25 cellular contexts compared by ENCODE assay signal in genomic region chr4:158571736-158572135, GRCh38. TPM values are rescaled to one million over a fixed set of nuclear protein-coding genes. Genes with fewer than 3 reads are reported as not detected.
"Had no signal": no experiment of that assay in that cellular context is flagged by ENCODE, and none has a peak within 500 bp of the region (broad histone marks: within the 10 kb centered on the region; RNA-seq: fewer than 3 reads in every experiment).

No MANE protein-coding gene starts in this region.

- H3K9me3 ChIP-seq: body of pancreas, heart right ventricle, neutrophil, ovary, prostate gland, thoracic aorta, vagina had no signal

- ATAC-seq: activated CD8-positive, alpha-beta T cell treated with anti-CD3 and anti-CD28 coated beads, Interleukin-2, amount 10 ng/mL, durations not matched to agents 7 days and 5 days; body of pancreas; heart right ventricle; left cardiac atrium had no signal

- H3K4me1 Mint-ChIP-seq: activated naive CD4-positive, alpha-beta T cell treated with anti-CD3 and anti-CD28 coated beads, Interleukin-2, amount 50 U/mL, for 24 hours; nephron had no signal

- H3K36me3 Mint-ChIP-seq: activated naive CD4-positive, alpha-beta T cell treated with anti-CD3 and anti-CD28 coated beads, Interleukin-2, amount 50 U/mL, for 24 hours; type B pancreatic cell had no signal

- DNase-seq: activated CD4-positive, alpha-beta T cell treated with anti-CD3 and anti-CD28 coated beads for 1 hour; activated CD4-positive, alpha-beta T cell treated with anti-CD3 and anti-CD28 coated beads, Interleukin-2, amount 50 U/mL, for 1 hour; activated CD8-positive, alpha-beta T cell treated with anti-CD3 and anti-CD28 coated beads, Interleukin-2, amount 10 ng/mL, durations not matched to agents 7 days and 5 days; activated gamma-delta T cell treated with Interleukin-2 at 50 U/mL for 16 hours; anterior cingulate cortex; body of pancreas; erythroblast; foreskin fibroblast; heart right ventricle; islet precursor cell; left cardiac atrium; ovary; stimulated activated CD4-positive, alpha-beta T cell treated with anti-CD3 and anti-CD28 coated beads, Interleukin-4, amount 100 ng/mL, for 24 hours; stimulated activated naive CD4-positive, alpha-beta T cell treated with Interleukin-2 at 50 U/mL for 16 hours; WERI-Rb-1 had no signal

- H3K27ac ChIP-seq: body of pancreas, cardiac muscle cell, heart right ventricle, neutrophil, ovary, prostate gland, thoracic aorta, vagina, WERI-Rb-1 had no signal

- H3K36me3 ChIP-seq: cardiac muscle cell, heart right ventricle, neutrophil, ovary, prostate gland, thoracic aorta, vagina, WERI-Rb-1 had no signal

- H3K27ac Mint-ChIP-seq: activated CD8-positive, alpha-beta T cell treated with anti-CD3 and anti-CD28 coated beads, Interleukin-2, amount 10 ng/mL, durations not matched to agents 7 days and 5 days; activated naive CD4-positive, alpha-beta T cell treated with anti-CD3 and anti-CD28 coated beads, Interleukin-2, amount 50 U/mL, for 24 hours; activated T-helper 1 cell treated with anti-CD3 and anti-CD28 coated beads, Interleukin-12 subunit alpha, Interleukin-12 subunit beta, Interleukin-2, Interleukin-4 antibody, amounts not matched to agents 30 ng/mL and 10 ng/mL and 1 ng/mL, durations not matched to agents 14 hours and 24 hours and 36 hours; nephron; type B pancreatic cell had no signal

- H3K27me3 ChIP-seq: body of pancreas, cardiac muscle cell, neutrophil, ovary, vagina had no signal

- H3K9me3 Mint-ChIP-seq: activated naive CD4-positive, alpha-beta T cell treated with anti-CD3 and anti-CD28 coated beads, Interleukin-2, amount 50 U/mL, for 24 hours; activated T-helper 1 cell treated with anti-CD3 and anti-CD28 coated beads, Interleukin-12 subunit alpha, Interleukin-12 subunit beta, Interleukin-2, Interleukin-4 antibody, amounts not matched to agents 30 ng/mL and 10 ng/mL and 1 ng/mL, durations not matched to agents 14 hours and 24 hours and 36 hours; nephron had no signal

- H3K4me3 ChIP-seq: body of pancreas, cardiac muscle cell, heart right ventricle, ovary, prostate gland, thoracic aorta, vagina had no signal

- H3K4me3 Mint-ChIP-seq: activated CD8-positive, alpha-beta T cell treated with anti-CD3 and anti-CD28 coated beads, Interleukin-2, amount 10 ng/mL, durations not matched to agents 7 days and 5 days; activated naive CD4-positive, alpha-beta T cell treated with anti-CD3 and anti-CD28 coated beads, Interleukin-2, amount 50 U/mL, for 24 hours; activated T-helper 1 cell treated with anti-CD3 and anti-CD28 coated beads, Interleukin-12 subunit alpha, Interleukin-12 subunit beta, Interleukin-2, Interleukin-4 antibody, amounts not matched to agents 30 ng/mL and 10 ng/mL and 1 ng/mL, durations not matched to agents 14 hours and 24 hours and 36 hours; nephron; type B pancreatic cell had no signal

- H3K4me1 ChIP-seq: body of pancreas, heart right ventricle, prostate gland, vagina had no signal

RNA-seq across cellular contexts. Expression of gene RXFP1, which starts 50.1 kb away (rescaled TPM):
- total RNA-seq: activated CD8-positive, alpha-beta T cell treated with anti-CD3 and anti-CD28 coated beads, Interleukin-2, amount 10 ng/mL, durations not matched to agents 7 days and 5 days; activated T-helper 1 cell treated with anti-CD3 and anti-CD28 coated beads, Interleukin-12 subunit alpha, Interleukin-12 subunit beta, Interleukin-2, Interleukin-4 antibody, amounts not matched to agents 30 ng/mL and 10 ng/mL and 1 ng/mL, durations not matched to agents 14 hours and 24 hours and 36 hours; body of pancreas; cardiac muscle cell; mononuclear cell had no signal
- polyA plus RNA-seq: cardiac muscle cell had no signal
